8 cellular contexts compared by ENCODE assay signal in genomic region chr7:104552102-104552501, GRCh38.
DNase-seq lines count a peak whose midpoint lies in the region; ATAC-seq and TF ChIP-seq lines count a peak whose summit lies in the region.

No MANE protein-coding gene starts in this region.

- TF ChIP-seq POLR2A in thyroid gland (IDR thresholded peaks at IDR 0.05) = no peak

- WGBS in thyroid gland, 2 donors = 5 to 10% methylated on average over 3 of the region's 4 CpGs

- H3K4me3 ChIP-seq in cardiac muscle cell (no peak overlapping the region), SK-N-MC (no peak overlapping the region), thyroid gland (replicated peaks in 1 of 3) (no peak overlapping the region)

- H3K4me1 Mint-ChIP-seq in activated T-cell treated with anti-CD3 and anti-CD28 coated beads, Interleukin-2, amount 50 U/mL, for 4 hours (ENCODE audit: low read depth) = no peaks in the 10 kb centered on the region

- ATAC-seq in Right ventricle myocardium inferior = no peak
- ATAC-seq in activated T-cell treated with anti-CD3 and anti-CD28 coated beads, Interleukin-2, amount 50 U/mL, for 4 hours = no peak
- ATAC-seq in HG03521 (IDR thresholded peaks at IDR 0.05; ENCODE audit: unreplicated experiment) = no peak

- no peak overlapping the region for H3K9ac ChIP-seq in SK-N-MC (ENCODE audit: insufficient read length)

- no peak overlapping the region for H3K4me3 Mint-ChIP-seq in activated T-cell treated with anti-CD3 and anti-CD28 coated beads, Interleukin-2, amount 50 U/mL, for 4 hours

- no peaks in the 10 kb centered on the region for H3K36me3 Mint-ChIP-seq in activated T-cell treated with anti-CD3 and anti-CD28 coated beads, Interleukin-2, amount 50 U/mL, for 4 hours (ENCODE audit: insufficient read depth)

- H3K27ac ChIP-seq in cardiac muscle cell (no peak overlapping the region), SK-N-MC (no peak overlapping the region), thyroid gland (no peak overlapping the region)

- H3K36me3 ChIP-seq in cardiac muscle cell (no peaks in the 10 kb centered on the region), SK-N-MC (ENCODE audit: insufficient read depth, low read length) (no peaks in the 10 kb centered on the region), thyroid gland (no peaks in the 10 kb centered on the region)

- H3K4me1 ChIP-seq in cardiac muscle cell (ENCODE audit: low read depth) (no peaks in the 10 kb centered on the region), thyroid gland (no peaks in the 10 kb centered on the region)

- H3K9me3 ChIP-seq in cardiac muscle cell (ENCODE audit: low read depth) = no peaks in the 10 kb centered on the region
- H3K9me3 ChIP-seq in SK-N-MC (ENCODE audit: low read depth, low read length) = no peaks in the 10 kb centered on the region
- no peaks in the 10 kb centered on the region for H3K9me3 ChIP-seq in thyroid gland

- peaks cover 13% of the 10 kb centered on the region for H3K9me3 Mint-ChIP-seq in activated T-cell treated with anti-CD3 and anti-CD28 coated beads, Interleukin-2, amount 50 U/mL, for 4 hours

- no peaks in the 10 kb centered on the region for H3K27me3 ChIP-seq in cardiac muscle cell
- no peaks in the 10 kb centered on the region for H3K27me3 ChIP-seq in thyroid gland

- DNase-seq in cardiac muscle cell (ENCODE audit: low read depth in 1 of 2, low spot score in 1 of 2) (peak; percentile 13 to 85), Right ventricle myocardium inferior (ENCODE audit: missing footprints) (no peak), SK-N-MC (ENCODE audit: low read depth, low spot score) (peak; percentile 24), foreskin melanocyte (peak; percentile 60), thyroid gland (peak; percentile 21 to 63), GDM1 (lab: John Stamatoyannopoulos, UW) (no peak)
- no peak for DNase-seq in activated T-cell treated with anti-CD3 and anti-CD28 coated beads, Interleukin-2, amount 50 U/mL, for 4 hours

- no peak for TF ChIP-seq CTCF in cardiac muscle cell (IDR thresholded peaks at IDR 0.05; ENCODE audit: low read depth, low read length)
- no peak for TF ChIP-seq CTCF in thyroid gland (IDR thresholded peaks at IDR 0.05)

- H3K27me3 Mint-ChIP-seq in activated T-cell treated with anti-CD3 and anti-CD28 coated beads, Interleukin-2, amount 50 U/mL, for 4 hours (ENCODE audit: low read depth) = no peaks in the 10 kb centered on the region

- intact Hi-C loops in Right ventricle myocardium inferior (cut with DNase I) (no loop called here), thyroid gland (cut with DNase I) (no loop called here)

Comparison
In these comparisons a context has a peak if more than half of its experiments do, and no peak if none do; other contexts are left out.
1. DNase-seq: peak in cardiac muscle cell (2 of 2), SK-N-MC (single experiment), foreskin melanocyte (single experiment) and thyroid gland (2 of 2); none in Right ventricle myocardium inferior (single experiment), GDM1 (single experiment) and activated T-cell treated with anti-CD3 and anti-CD28 coated beads, Interleukin-2, amount 50 U/mL, for 4 hours (single experiment).